ENCODE assay signal across 15 cellular contexts in genomic region chr2:79122676-79123075, GRCh38.
A peak's percentile ranks its signal among the peaks of the same experiment; 100 is the strongest.
DNase-seq lines count a peak whose midpoint lies in the region; ATAC-seq and TF ChIP-seq lines count a peak whose summit lies in the region.
"Had no signal": no experiment of that assay in that cellular context is flagged by ENCODE, and none has a peak within 500 bp of the region (broad histone marks: within the 10 kb centered on the region; RNA-seq: fewer than 3 reads in every experiment).

No MANE protein-coding gene starts in this region.

- H3K9ac ChIP-seq in duodenal mucosa (ENCODE audit: low read depth in 1 of 2, low read length in 2 of 2): peak overlapping the region; percentile 48 to 76
- H3K9ac ChIP-seq: BLaER1 treated with 17β-estradiol and CSF1 and Interleukin-3, amounts not matched to agents 10 nM and 100 nM had no signal

- H3K4me1 ChIP-seq in duodenal mucosa (ENCODE audit: control insufficient read depth in 1 of 2, insufficient read depth in 2 of 2, low read length in 2 of 2): no peaks in the 10 kb centered on the region
- H3K4me1 ChIP-seq in muscle layer of duodenum (ENCODE audit: control insufficient read depth in 1 of 2, insufficient read depth in 2 of 2, low read length in 2 of 2): no peaks in the 10 kb centered on the region
- H3K4me1 ChIP-seq: A549, Caco-2 had no signal

- ATAC-seq in HG03520 (IDR thresholded peaks at IDR 0.05; ENCODE audit: unreplicated experiment): no peak
- ATAC-seq: A549; CD8-positive, alpha-beta T cell had no signal

- no peak for TF ChIP-seq CTCF in GM13977 (IDR thresholded peaks at IDR 0.05; ENCODE audit: extremely low read depth, insufficient read depth, missing control alignments)

- in situ Hi-C loops in GM13977 (cut with MboI; ENCODE audit: low pct_unique_long_range_greater_than_20kb, low sequenced_read_pairs, unreplicated experiment): no loop called here

- H3K36me3 ChIP-seq in duodenal mucosa (ENCODE audit: control insufficient read depth in 1 of 2, insufficient read depth in 2 of 2, low read length in 2 of 2) (peaks cover 11% of the 10 kb centered on the region in 2 donors), muscle layer of duodenum (ENCODE audit: control insufficient read depth in 1 of 2, insufficient read depth in 2 of 2, low read length in 2 of 2) (no peaks in the 10 kb centered on the region)
- H3K36me3 ChIP-seq: BLaER1 treated with 17β-estradiol and CSF1 and Interleukin-3, amounts not matched to agents 10 nM and 100 nM had no signal

- H3K27me3 ChIP-seq in duodenal mucosa (ENCODE audit: control insufficient read depth in 1 of 2, insufficient read depth in 2 of 2, low read length in 2 of 2) (no peaks in the 10 kb centered on the region), muscle layer of duodenum (ENCODE audit: low read depth, low read length) (no peaks in the 10 kb centered on the region)

- H3K27ac ChIP-seq in duodenal mucosa (ENCODE audit: low read depth, low read length) (peak overlapping the region; percentile 10), muscle layer of duodenum (ENCODE audit: low read length) (peak overlapping the region; percentile 27)
- H3K27ac ChIP-seq: A549; BLaER1 treated with 17β-estradiol and CSF1 and Interleukin-3, amounts not matched to agents 10 nM and 100 nM; C4-2B had no signal

- H3K4me3 ChIP-seq in duodenal mucosa (ENCODE audit: low read depth in 1 of 2, low read length in 2 of 2): peak overlapping the region; percentile 81 to 83
- peak overlapping the region in 1 of 2 donors; percentile 59 for H3K4me3 ChIP-seq in muscle layer of duodenum (ENCODE audit: low read depth in 1 of 2, low read length in 2 of 2)
- H3K4me3 ChIP-seq: A549; BLaER1 treated with 17β-estradiol and CSF1 and Interleukin-3, amounts not matched to agents 10 nM and 100 nM had no signal

- H3K9me3 ChIP-seq in duodenal mucosa (ENCODE audit: control insufficient read depth in 1 of 2, low read length in 2 of 2): no peaks in the 10 kb centered on the region
- H3K9me3 ChIP-seq in muscle layer of duodenum (ENCODE audit: control insufficient read depth in 1 of 2, low read length in 2 of 2): no peaks in the 10 kb centered on the region
- H3K9me3 ChIP-seq: A549; BLaER1 treated with 17β-estradiol and CSF1 and Interleukin-3, amounts not matched to agents 10 nM and 100 nM; Caco-2 had no signal

- DNase-seq in GM13977 (ENCODE audit: low spot score): no peak
- DNase-seq in NOMO-1 treated with dmso at 0.1 percent for 144 hours (lab: John Stamatoyannopoulos, UW; ENCODE audit: unreplicated experiment): no peak
- DNase-seq: AML-193; Caco-2; Calu3; CD4-positive, alpha-beta T cell; CD8-positive, alpha-beta T cell; DMS79 treated with DMSO at 0.1 percent for 48 hours; GF-D8 had no signal
